ENCODE assay signal across 8 cellular contexts in genomic region chr1:235502601-235503332, GRCh38. TPM values are rescaled to one million over a fixed set of nuclear protein-coding genes. Genes with fewer than 3 reads are reported as not detected.
DNase-seq lines count a peak whose midpoint lies in the region; ATAC-seq and TF ChIP-seq lines count a peak whose summit lies in the region.

No MANE protein-coding gene starts in this region.

- H2AFZ ChIP-seq in OCI-LY3 (ENCODE audit: low read depth, low read length): no peak overlapping the region

- peak; percentile 10 for DNase-seq in NCI-H1436 (lab: John Stamatoyannopoulos, UW)
- DNase-seq in NCI-H1436 treated with DMSO at 0.1 percent for 48 hours (lab: John Stamatoyannopoulos, UW): no peak
- no peak for DNase-seq in effector memory CD8-positive, alpha-beta T cell
- DNase-seq in natural killer cell treated with Interleukin-12 subunit alpha and Interleukin-12 subunit beta and Interleukin-15 and Interleukin-18, amount 100 ng/mL, for 72 hours (ENCODE audit: low spot score): no peak

- peaks cover 17% of the 10 kb centered on the region for H4K20me1 ChIP-seq in OCI-LY3 (ENCODE audit: insufficient read depth, low read length)

- no peak for ATAC-seq in effector memory CD8-positive, alpha-beta T cell (replicated peaks)
- ATAC-seq in natural killer cell treated with Interleukin-12 subunit alpha and Interleukin-12 subunit beta and Interleukin-15 and Interleukin-18, amount 100 ng/mL, for 72 hours: no peak
- ATAC-seq in GM19351 (IDR thresholded peaks at IDR 0.05; ENCODE audit: unreplicated experiment): no peak
- ATAC-seq in HG03139 (IDR thresholded peaks at IDR 0.05; ENCODE audit: unreplicated experiment): no peak
- ATAC-seq in HG03280 (IDR thresholded peaks at IDR 0.05; ENCODE audit: unreplicated experiment): no peak

- no peak overlapping the region for H3K27ac ChIP-seq in OCI-LY3 (ENCODE audit: low read length)

- H3K27me3 ChIP-seq in OCI-LY3 (ENCODE audit: low read depth, low read length): no peaks in the 10 kb centered on the region

- no peaks in the 10 kb centered on the region for H3K9me3 Mint-ChIP-seq in effector memory CD8-positive, alpha-beta T cell
- H3K9me3 Mint-ChIP-seq in natural killer cell treated with Interleukin-12 subunit alpha and Interleukin-12 subunit beta and Interleukin-15 and Interleukin-18, amount 100 ng/mL, for 72 hours: no peaks in the 10 kb centered on the region

- peak overlapping the region; percentile 91 to 99 for H3K4me3 Mint-ChIP-seq in effector memory CD8-positive, alpha-beta T cell
- H3K4me3 Mint-ChIP-seq in natural killer cell treated with Interleukin-12 subunit alpha and Interleukin-12 subunit beta and Interleukin-15 and Interleukin-18, amount 100 ng/mL, for 72 hours: peak overlapping the region; percentile 94

- peak overlapping the region; percentile 90 to 97 for H3K27ac Mint-ChIP-seq in effector memory CD8-positive, alpha-beta T cell
- peak overlapping the region; percentile 79 to 91 for H3K27ac Mint-ChIP-seq in natural killer cell treated with Interleukin-12 subunit alpha and Interleukin-12 subunit beta and Interleukin-15 and Interleukin-18, amount 100 ng/mL, for 72 hours

- H3K9ac ChIP-seq in OCI-LY3 (ENCODE audit: low read length): peak overlapping the region; percentile 79

- H3K4me1 Mint-ChIP-seq in effector memory CD8-positive, alpha-beta T cell (ENCODE audit: low read depth in 2 of 2): peaks cover 15 to 31% of the 10 kb centered on the region in 2 donors
- H3K4me1 Mint-ChIP-seq in natural killer cell treated with Interleukin-12 subunit alpha and Interleukin-12 subunit beta and Interleukin-15 and Interleukin-18, amount 100 ng/mL, for 72 hours (ENCODE audit: low read depth in 2 of 2): peaks cover 20% of the 10 kb centered on the region in 2 donors

- TF ChIP-seq CTCF in OCI-LY3 (IDR thresholded peaks at IDR 0.05; ENCODE audit: low read depth, low read length): no peak

- peak overlapping the region; percentile 87 for H3K4me2 ChIP-seq in OCI-LY3 (ENCODE audit: low read length)

- peaks cover 19% of the 10 kb centered on the region for H3K4me1 ChIP-seq in OCI-LY3 (ENCODE audit: low read length)

- peak overlapping the region; percentile 87 for H3K4me3 ChIP-seq in OCI-LY3 (ENCODE audit: low read length)

- no peaks in the 10 kb centered on the region for H3K36me3 ChIP-seq in OCI-LY3 (replicated peaks; ENCODE audit: low read depth, low read length)

- peaks cover 20% of the 10 kb centered on the region for H3K36me3 Mint-ChIP-seq in effector memory CD8-positive, alpha-beta T cell (ENCODE audit: insufficient read depth)
- no peaks in the 10 kb centered on the region for H3K36me3 Mint-ChIP-seq in natural killer cell treated with Interleukin-12 subunit alpha and Interleukin-12 subunit beta and Interleukin-15 and Interleukin-18, amount 100 ng/mL, for 72 hours

- no peaks in the 10 kb centered on the region for H3K27me3 Mint-ChIP-seq in effector memory CD8-positive, alpha-beta T cell
- H3K27me3 Mint-ChIP-seq in natural killer cell treated with Interleukin-12 subunit alpha and Interleukin-12 subunit beta and Interleukin-15 and Interleukin-18, amount 100 ng/mL, for 72 hours: no peaks in the 10 kb centered on the region

- no peaks in the 10 kb centered on the region for H3K9me3 ChIP-seq in OCI-LY3 (ENCODE audit: insufficient read depth, low read length)

- peaks cover 63% of the 10 kb centered on the region for H3K79me2 ChIP-seq in OCI-LY3 (ENCODE audit: low read length)

RNA-seq across cellular contexts. Expression of gene B3GALNT2, which starts 1.5 kb away (rescaled TPM):
- 10 to 100 TPM; 10.3 to 25.9 TPM for total RNA-seq in natural killer cell treated with Interleukin-12 subunit alpha and Interleukin-12 subunit beta and Interleukin-15 and Interleukin-18, amount 100 ng/mL, for 72 hours
